ENCODE assay signal across 1 cellular context in genomic region chr13:111153279-111153976, GRCh38.
TF ChIP-seq lines count a peak whose summit lies in the region.

No MANE protein-coding gene starts in this region.

TF ChIP-seq in HepG2, 621 proteins besides CTCF, POLR2A, EP300 and RAD21 (continued from another document and continues in another):
- TF ChIP-seq ADNP (CRISPR knock-in tag; IDR thresholded peaks at IDR 0.05): no peak
- TF ChIP-seq TBP (CRISPR knock-in tag; IDR thresholded peaks at IDR 0.05): no peak
- TF ChIP-seq DNMT3B (CRISPR knock-in tag; conservative IDR thresholded peaks at IDR 0.05): no peak; the same call in 1 of the 2 replicates
- peak; percentile 71 for TF ChIP-seq NR2C2 (CRISPR knock-in tag; IDR thresholded peaks at IDR 0.05; ENCODE audit: borderline replicate concordance)
- TF ChIP-seq IRF2 (CRISPR knock-in tag; IDR thresholded peaks at IDR 0.05): 0 out of 2 replicates have a peak, but pooled peaks have one; percentile 27
- TF ChIP-seq ZSCAN20 (CRISPR knock-in tag; IDR thresholded peaks at IDR 0.05; ENCODE audit: borderline replicate concordance): peak; percentile 52; the same call in 1 of the 2 replicates
- peak; percentile 82; the same call in 1 of the 2 replicates for TF ChIP-seq MYC (CRISPR knock-in tag; IDR thresholded peaks at IDR 0.05; ENCODE audit: borderline replicate concordance)
- TF ChIP-seq ZNF296 (CRISPR knock-in tag; conservative IDR thresholded peaks at IDR 0.05): peak; percentile 46; the same call in 1 of the 2 replicates
- 0 out of 2 replicates have a peak, but pooled peaks have one; percentile 57 for TF ChIP-seq CENPBD1 (CRISPR knock-in tag; IDR thresholded peaks at IDR 0.05; ENCODE audit: borderline replicate concordance, low read depth)
- TF ChIP-seq ZNF441 (CRISPR knock-in tag; IDR thresholded peaks at IDR 0.05; ENCODE audit: borderline replicate concordance): peak; percentile 95
- peak; percentile 74; the same call in 1 of the 2 replicates for TF ChIP-seq ZNF264 (CRISPR knock-in tag; IDR thresholded peaks at IDR 0.05)
- peak; percentile 84; the same call in 1 of the 2 replicates for TF ChIP-seq ZNF232 (CRISPR knock-in tag; IDR thresholded peaks at IDR 0.05; ENCODE audit: borderline replicate concordance)
- TF ChIP-seq RFX5 (IDR thresholded peaks at IDR 0.05; ENCODE audit: low read depth, low read length): no peak
- no peak for TF ChIP-seq ZNF720 (CRISPR knock-in tag; IDR thresholded peaks at IDR 0.05)
- no peak for TF ChIP-seq ISX (CRISPR knock-in tag; conservative IDR thresholded peaks at IDR 0.05)
- TF ChIP-seq MTA1 (CRISPR knock-in tag; IDR thresholded peaks at IDR 0.05; ENCODE audit: borderline replicate concordance): peak; percentile 63; the same call in 1 of the 2 replicates
- TF ChIP-seq ZNF746 (CRISPR knock-in tag; IDR thresholded peaks at IDR 0.05): 0 out of 2 replicates have a peak, but pooled peaks have one; percentile 26
- TF ChIP-seq IKZF1 (IDR thresholded peaks at IDR 0.05): no peak
- TF ChIP-seq CSRNP2 (CRISPR knock-in tag; conservative IDR thresholded peaks at IDR 0.05; ENCODE audit: low read depth): no peak
- no peak for TF ChIP-seq HNF4A (CRISPR knock-in tag; IDR thresholded peaks at IDR 0.05)
- peak; percentile 40; the same call in 1 of the 2 replicates for TF ChIP-seq ZNF292 (CRISPR knock-in tag; IDR thresholded peaks at IDR 0.05; ENCODE audit: borderline replicate concordance, low read depth)
- peak; percentile 89 for TF ChIP-seq ZNF709 (CRISPR knock-in tag; IDR thresholded peaks at IDR 0.05)
- TF ChIP-seq XBP1 (CRISPR knock-in tag; IDR thresholded peaks at IDR 0.05): no peak
- 0 out of 2 replicates have a peak, but pooled peaks have one; percentile 27 for TF ChIP-seq JUN (CRISPR knock-in tag; IDR thresholded peaks at IDR 0.05)
- peak; percentile 72 for TF ChIP-seq GMEB2 (CRISPR knock-in tag; IDR thresholded peaks at IDR 0.05; ENCODE audit: low read depth)
- TF ChIP-seq ZUFSP (CRISPR knock-in tag; IDR thresholded peaks at IDR 0.05; ENCODE audit: borderline replicate concordance): no peak
- TF ChIP-seq ZNF367 (CRISPR knock-in tag; IDR thresholded peaks at IDR 0.05; ENCODE audit: borderline replicate concordance): no peak; the same call in 1 of the 2 replicates
- no peak for TF ChIP-seq ZNF546 (CRISPR knock-in tag; conservative IDR thresholded peaks at IDR 0.05)
- no peak for TF ChIP-seq ZNF432 (CRISPR knock-in tag; IDR thresholded peaks at IDR 0.05; ENCODE audit: borderline replicate concordance)
- TF ChIP-seq TCF7L2 (IDR thresholded peaks at IDR 0.05; ENCODE audit: low read depth, low read length): no peak
- no peak; the same call in 1 of the 2 replicates for TF ChIP-seq EEA1 (CRISPR knock-in tag; IDR thresholded peaks at IDR 0.05; ENCODE audit: borderline replicate concordance)
- TF ChIP-seq SSRP1 (CRISPR knock-in tag; IDR thresholded peaks at IDR 0.05): no peak
- TF ChIP-seq ELF4 (CRISPR knock-in tag; IDR thresholded peaks at IDR 0.05; ENCODE audit: borderline replicate concordance): 0 out of 2 replicates have a peak, but pooled peaks have one; percentile 75
- no peak for TF ChIP-seq TOE1 (CRISPR knock-in tag; IDR thresholded peaks at IDR 0.05)
- no peak for TF ChIP-seq HOXA7 (CRISPR knock-in tag; IDR thresholded peaks at IDR 0.05)
- TF ChIP-seq MTA3 (CRISPR knock-in tag; IDR thresholded peaks at IDR 0.05): no peak
- TF ChIP-seq THAP11 (CRISPR knock-in tag; IDR thresholded peaks at IDR 0.05): peak; percentile 91
- TF ChIP-seq ZNF142 (CRISPR knock-in tag; IDR thresholded peaks at IDR 0.05): peak; percentile 62; the same call in 1 of the 2 replicates
- TF ChIP-seq ZFY (CRISPR knock-in tag; IDR thresholded peaks at IDR 0.05): peak; percentile 99
- no peak; the same call in 1 of the 2 replicates for TF ChIP-seq ZNF776 (CRISPR knock-in tag; IDR thresholded peaks at IDR 0.05)
- TF ChIP-seq RXRA (CRISPR knock-in tag; IDR thresholded peaks at IDR 0.05): peak; percentile 63
- peak; percentile 73; the same call in 1 of the 2 replicates for TF ChIP-seq ZBTB26 (CRISPR knock-in tag; IDR thresholded peaks at IDR 0.05; ENCODE audit: borderline replicate concordance)
- no peak for TF ChIP-seq NPAS2 (CRISPR knock-in tag; IDR thresholded peaks at IDR 0.05; ENCODE audit: borderline replicate concordance)
- TF ChIP-seq ZNF577 (CRISPR knock-in tag; IDR thresholded peaks at IDR 0.05; ENCODE audit: borderline replicate concordance, low read depth): no peak
- peak; percentile 69 for TF ChIP-seq ZNF18 (CRISPR knock-in tag; IDR thresholded peaks at IDR 0.05; ENCODE audit: insufficient replicate concordance)
- no peak for TF ChIP-seq CREB3 (CRISPR knock-in tag; IDR thresholded peaks at IDR 0.05)
- TF ChIP-seq ZNF331 (CRISPR knock-in tag; IDR thresholded peaks at IDR 0.05): no peak; the same call in 1 of the 2 replicates
- TF ChIP-seq GPBP1L1 (CRISPR knock-in tag; IDR thresholded peaks at IDR 0.05): no peak
- TF ChIP-seq CREM (IDR thresholded peaks at IDR 0.05): peak; percentile 88
- peak; percentile 88 for TF ChIP-seq CREM (CRISPR knock-in tag; IDR thresholded peaks at IDR 0.05)
- peak; percentile 87 for TF ChIP-seq ZNF777 (CRISPR knock-in tag; IDR thresholded peaks at IDR 0.05)
- TF ChIP-seq ZBTB20 (CRISPR knock-in tag; IDR thresholded peaks at IDR 0.05; ENCODE audit: borderline replicate concordance, low read depth): peak; percentile 51; the same call in 1 of the 2 replicates
- TF ChIP-seq HNF4G (IDR thresholded peaks at IDR 0.05; ENCODE audit: borderline replicate concordance, low read depth, low read length): no peak
- TF ChIP-seq HNF4G (CRISPR knock-in tag; IDR thresholded peaks at IDR 0.05; ENCODE audit: borderline replicate concordance, low read depth): peak; percentile 81
- TF ChIP-seq ZNF337 (CRISPR knock-in tag; IDR thresholded peaks at IDR 0.05; ENCODE audit: borderline replicate concordance, low read depth): no peak
- no peak for TF ChIP-seq RORA (CRISPR knock-in tag; IDR thresholded peaks at IDR 0.05)
